Comparison of ENCODE assay signal across 10 cellular contexts in genomic region chr13:98557934-98558630, GRCh38. TPM values are rescaled to one million over a fixed set of nuclear protein-coding genes. Genes with fewer than 3 reads are reported as not detected.
DNase-seq lines count a peak whose midpoint lies in the region; ATAC-seq and TF ChIP-seq lines count a peak whose summit lies in the region.
"Had no signal": no experiment of that assay in that cellular context is flagged by ENCODE, and none has a peak within 500 bp of the region (broad histone marks: within the 10 kb centered on the region; RNA-seq: fewer than 3 reads in every experiment).

No MANE protein-coding gene starts in this region.

- CTCF ChIA-PET in SK-N-SH (lab: Yijun Ruan, JAX), result interaction anchor here (1.0 to 1.5 kb wide), 4 partner anchors 76 to 115 kb away, joined by 3 to 6 read pairs (median 4); no protein-coding TSS in a partner anchor

- no peak overlapping the region for H3K4me3 Mint-ChIP-seq in activated T-cell treated with anti-CD3 and anti-CD28 coated beads, Interleukin-2, amount 50 U/mL, for 24 hours
- no peak overlapping the region for H3K4me3 Mint-ChIP-seq in stimulated activated memory B cell treated with anti-CD40 and anti-IgM and Interleukin-4, amounts not matched to agents 10 μg/mL and 1 μg/mL and 100 μg/mL, for 72 hours

- no peaks in the 10 kb centered on the region for H3K9me2 ChIP-seq in SK-N-SH

- no peaks in the 10 kb centered on the region for H3K27me3 ChIP-seq in SK-N-SH (ENCODE audit: insufficient read depth)
- H3K27me3 ChIP-seq: neutrophil had no signal

- no peak for TF ChIP-seq CTCF in SK-N-SH (IDR thresholded peaks at IDR 0.05)
- peak; percentile 16 for TF ChIP-seq CTCF in epithelial cell of proximal tubule (conservative IDR thresholded peaks at IDR 0.05; ENCODE audit: low read depth, low read length)

- H4K20me1 ChIP-seq in SK-N-SH (ENCODE audit: insufficient read depth), result peaks cover 84% of the 10 kb centered on the region

- ATAC-seq in stimulated activated memory B cell treated with anti-CD40 and anti-IgM and Interleukin-4, amounts not matched to agents 10 μg/mL and 1 μg/mL and 100 μg/mL, for 72 hours, result no peak
- no peak for ATAC-seq in GM19395 (IDR thresholded peaks at IDR 0.05; ENCODE audit: unreplicated experiment)

- WGBS in SK-N-SH (ENCODE audit: low lambda C conversion rate), result 73% methylated on average over 7 of the region's 7 CpGs

- peaks cover 82% of the 10 kb centered on the region for H3K4me1 Mint-ChIP-seq in activated T-cell treated with anti-CD3 and anti-CD28 coated beads, Interleukin-2, amount 50 U/mL, for 24 hours (ENCODE audit: low read depth)
- peaks cover 91% of the 10 kb centered on the region for H3K4me1 Mint-ChIP-seq in stimulated activated memory B cell treated with anti-CD40 and anti-IgM and Interleukin-4, amounts not matched to agents 10 μg/mL and 1 μg/mL and 100 μg/mL, for 72 hours

- no peaks in the 10 kb centered on the region for H3K36me3 ChIP-seq in SK-N-SH (replicated peaks in 1 of 2; ENCODE audit: control insufficient read depth in 1 of 2, insufficient read depth in 2 of 2, low read length in 1 of 2)
- H3K36me3 ChIP-seq: neutrophil had no signal

- POLR2A ChIA-PET in SK-N-SH (lab: Yijun Ruan, JAX), result no interaction called here

- peak overlapping the region in 1 of 2 experiments; percentile 47; a peak in 2 of 4 replicates for H3K27ac ChIP-seq in SK-N-SH (ENCODE audit: low read depth in 2 of 2, low read length in 1 of 2)
- H3K27ac ChIP-seq: neutrophil had no signal

- no peak for TF ChIP-seq RAD21 in SK-N-SH (IDR thresholded peaks at IDR 0.05; ENCODE audit: low read length)

- H3K79me2 ChIP-seq in SK-N-SH (ENCODE audit: insufficient read depth), result peaks cover 98% of the 10 kb centered on the region

- no peak for DNase-seq in activated T-cell treated with anti-CD3 and anti-CD28 coated beads, Interleukin-2, amount 50 U/mL, for 24 hours
- DNase-seq in activated T-cell treated with anti-CD3 and anti-CD28 coated beads, Interleukin-2, amount 50 U/mL, for 48 hours, result no peak
- DNase-seq in SK-N-SH (no peak), epithelial cell of proximal tubule (ENCODE audit: low read depth) (no peak), HT-29 (ENCODE audit: low spot score) (no peak), GF-D8 (lab: John Stamatoyannopoulos, UW) (no peak)
- DNase-seq: AML-193 had no signal

- peaks cover 9% of the 10 kb centered on the region for H3F3A ChIP-seq in SK-N-SH (replicated peaks; ENCODE audit: insufficient read depth)

- H3K4me1 ChIP-seq in SK-N-SH (ENCODE audit: control insufficient read depth in 1 of 2, insufficient read depth in 2 of 2, low read depth in 1 of 2, low read length in 1 of 2), result peaks cover 18 to 20% of the 10 kb centered on the region in 2 experiments; a peak in 2 of 4 replicates

- no peaks in the 10 kb centered on the region for H3K27me3 Mint-ChIP-seq in activated T-cell treated with anti-CD3 and anti-CD28 coated beads, Interleukin-2, amount 50 U/mL, for 24 hours
- no peaks in the 10 kb centered on the region for H3K27me3 Mint-ChIP-seq in stimulated activated memory B cell treated with anti-CD40 and anti-IgM and Interleukin-4, amounts not matched to agents 10 μg/mL and 1 μg/mL and 100 μg/mL, for 72 hours

- H3K4me3 ChIP-seq in SK-N-SH (ENCODE audit: low read depth in 2 of 2, low read length in 1 of 2) (no peak overlapping the region), epithelial cell of proximal tubule (ENCODE audit: low read depth, low read length) (no peak overlapping the region)

- TF ChIP-seq EP300 in SK-N-SH (IDR thresholded peaks at IDR 0.05; ENCODE audit: borderline replicate concordance in 1 of 2, low read depth in 1 of 2, low read length in 1 of 2), result no peak

- H3K36me3 Mint-ChIP-seq in activated T-cell treated with anti-CD3 and anti-CD28 coated beads, Interleukin-2, amount 50 U/mL, for 24 hours (ENCODE audit: low read depth), result peaks cover 64% of the 10 kb centered on the region
- peaks cover 28% of the 10 kb centered on the region for H3K36me3 Mint-ChIP-seq in stimulated activated memory B cell treated with anti-CD40 and anti-IgM and Interleukin-4, amounts not matched to agents 10 μg/mL and 1 μg/mL and 100 μg/mL, for 72 hours

- H3K9me3 Mint-ChIP-seq in activated T-cell treated with anti-CD3 and anti-CD28 coated beads, Interleukin-2, amount 50 U/mL, for 24 hours, result no peaks in the 10 kb centered on the region
- H3K9me3 Mint-ChIP-seq in stimulated activated memory B cell treated with anti-CD40 and anti-IgM and Interleukin-4, amounts not matched to agents 10 μg/mL and 1 μg/mL and 100 μg/mL, for 72 hours, result no peaks in the 10 kb centered on the region

- no peak overlapping the region for H3K9ac ChIP-seq in SK-N-SH

- peak overlapping the region; percentile 85 for H3K27ac Mint-ChIP-seq in activated T-cell treated with anti-CD3 and anti-CD28 coated beads, Interleukin-2, amount 50 U/mL, for 24 hours
- H3K27ac Mint-ChIP-seq in stimulated activated memory B cell treated with anti-CD40 and anti-IgM and Interleukin-4, amounts not matched to agents 10 μg/mL and 1 μg/mL and 100 μg/mL, for 72 hours, result peak overlapping the region; percentile 36

- H3K4me2 ChIP-seq in SK-N-SH, result no peak overlapping the region

- no peak overlapping the region for H2AFZ ChIP-seq in SK-N-SH (ENCODE audit: low read depth)

- no peaks in the 10 kb centered on the region for H3K9me3 ChIP-seq in SK-N-SH
- H3K9me3 ChIP-seq: neutrophil had no signal

TF ChIP-seq in SK-N-SH, 30 proteins besides CTCF, POLR2A, EP300 and RAD21:
- TF ChIP-seq TCF12 (IDR thresholded peaks at IDR 0.05), result peak; percentile 28; the same call in 1 of the 2 replicates
- TF ChIP-seq USF2 (IDR thresholded peaks at IDR 0.05; ENCODE audit: borderline replicate concordance, low read depth, low read length), result no peak
- TF ChIP-seq PBX3 (IDR thresholded peaks at IDR 0.05), result 0 out of 2 replicates have a peak, but pooled peaks have one; percentile 5

RNA-seq across cellular contexts. Expression of gene STK24, which starts 18.8 kb away (rescaled TPM):
- 17.1 and 30.5 TPM in 2 replicates for polyA plus RNA-seq in SK-N-SH (2012; rRNA removed)
- 37.7 and 54.1 TPM in 2 replicates for polyA plus RNA-seq in SK-N-SH (2012; cell fraction: cytosol; rRNA removed)
- polyA plus RNA-seq in SK-N-SH (2012; cell fraction: nucleus; rRNA removed), result 25.0 and 27.8 TPM in 2 replicates
- 115 and 120 TPM in 2 replicates for total RNA-seq in epithelial cell of proximal tubule
- 107 and 113 TPM in 2 replicates for total RNA-seq in HT-29 (2014; rRNA removed; shearing (Covaris generic))
